ENCODE assay signal across 2 cellular contexts in the genomic region with DNA sequence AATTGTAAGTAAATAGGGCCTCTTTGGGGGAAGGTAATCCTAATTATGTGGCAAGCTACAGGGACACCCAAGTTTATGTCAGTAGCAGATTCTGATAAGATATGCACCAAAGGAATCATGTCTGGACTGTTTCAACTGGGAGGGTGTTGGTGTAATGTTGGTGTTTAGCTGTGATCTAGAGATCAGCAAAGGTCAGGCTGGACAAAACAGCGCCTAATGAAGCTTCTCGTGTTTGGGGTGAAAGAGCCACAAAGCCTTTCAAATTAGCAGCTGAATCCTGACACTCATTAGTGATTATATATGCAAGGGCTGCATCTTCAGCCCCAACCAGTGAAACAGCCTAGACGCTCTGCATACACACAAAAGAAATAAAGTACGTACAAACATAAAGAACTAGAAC.
TF ChIP-seq lines count a peak whose summit lies in the region.

No MANE protein-coding gene starts in this region.

TF ChIP-seq in HEK293, 187 proteins besides CTCF, POLR2A, EP300 and RAD21:
- no peak for TF ChIP-seq ZNF350 (tag by site-specific recombination; IDR thresholded peaks at IDR 0.05)
- TF ChIP-seq, protein P1, sequence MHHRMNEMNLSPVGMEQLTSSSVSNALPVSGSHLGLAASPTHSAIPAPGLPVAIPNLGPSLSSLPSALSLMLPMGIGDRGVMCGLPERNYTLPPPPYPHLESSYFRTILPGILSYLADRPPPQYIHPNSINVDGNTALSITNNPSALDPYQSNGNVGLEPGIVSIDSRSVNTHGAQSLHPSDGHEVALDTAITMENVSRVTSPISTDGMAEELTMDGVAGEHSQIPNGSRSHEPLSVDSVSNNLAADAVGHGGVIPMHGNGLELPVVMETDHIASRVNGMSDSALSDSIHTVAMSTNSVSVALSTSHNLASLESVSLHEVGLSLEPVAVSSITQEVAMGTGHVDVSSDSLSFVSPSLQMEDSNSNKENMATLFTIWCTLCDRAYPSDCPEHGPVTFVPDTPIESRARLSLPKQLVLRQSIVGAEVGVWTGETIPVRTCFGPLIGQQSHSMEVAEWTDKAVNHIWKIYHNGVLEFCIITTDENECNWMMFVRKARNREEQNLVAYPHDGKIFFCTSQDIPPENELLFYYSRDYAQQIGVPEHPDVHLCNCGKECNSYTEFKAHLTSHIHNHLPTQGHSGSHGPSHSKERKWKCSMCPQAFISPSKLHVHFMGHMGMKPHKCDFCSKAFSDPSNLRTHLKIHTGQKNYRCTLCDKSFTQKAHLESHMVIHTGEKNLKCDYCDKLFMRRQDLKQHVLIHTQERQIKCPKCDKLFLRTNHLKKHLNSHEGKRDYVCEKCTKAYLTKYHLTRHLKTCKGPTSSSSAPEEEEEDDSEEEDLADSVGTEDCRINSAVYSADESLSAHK (tag by site-specific recombination; IDR thresholded peaks at IDR 0.05) = peak; percentile 72
- TF ChIP-seq ZNF146 (tag by site-specific recombination; IDR thresholded peaks at IDR 0.05) = no peak
- TF ChIP-seq ZNF560 (tag by site-specific recombination; IDR thresholded peaks at IDR 0.05; ENCODE audit: borderline replicate concordance) = no peak
- TF ChIP-seq ZNF114 (tag by site-specific recombination; IDR thresholded peaks at IDR 0.05) = no peak
- TF ChIP-seq ZBTB20 (tag by site-specific recombination; IDR thresholded peaks at IDR 0.05) = no peak
- no peak for TF ChIP-seq ZNF558 (tag by site-specific recombination; IDR thresholded peaks at IDR 0.05)
- peak; percentile 47; the same call in 1 of the 2 replicates for TF ChIP-seq TCF7L2 (IDR thresholded peaks at IDR 0.05; ENCODE audit: borderline replicate concordance, low read depth, low read length)
- no peak for TF ChIP-seq ZNF768 (tag by site-specific recombination; IDR thresholded peaks at IDR 0.05)
- TF ChIP-seq ZNF529 (tag by site-specific recombination; IDR thresholded peaks at IDR 0.05; ENCODE audit: insufficient replicate concordance) = no peak
- TF ChIP-seq ZNF791 (tag by site-specific recombination; IDR thresholded peaks at IDR 0.05) = no peak

TF ChIP-seq in H1, 55 proteins besides CTCF, POLR2A, EP300 and RAD21:
- no peak for TF ChIP-seq KDM1A (IDR thresholded peaks at IDR 0.05; ENCODE audit: borderline replicate concordance, low read length)
- TF ChIP-seq, protein P2, sequence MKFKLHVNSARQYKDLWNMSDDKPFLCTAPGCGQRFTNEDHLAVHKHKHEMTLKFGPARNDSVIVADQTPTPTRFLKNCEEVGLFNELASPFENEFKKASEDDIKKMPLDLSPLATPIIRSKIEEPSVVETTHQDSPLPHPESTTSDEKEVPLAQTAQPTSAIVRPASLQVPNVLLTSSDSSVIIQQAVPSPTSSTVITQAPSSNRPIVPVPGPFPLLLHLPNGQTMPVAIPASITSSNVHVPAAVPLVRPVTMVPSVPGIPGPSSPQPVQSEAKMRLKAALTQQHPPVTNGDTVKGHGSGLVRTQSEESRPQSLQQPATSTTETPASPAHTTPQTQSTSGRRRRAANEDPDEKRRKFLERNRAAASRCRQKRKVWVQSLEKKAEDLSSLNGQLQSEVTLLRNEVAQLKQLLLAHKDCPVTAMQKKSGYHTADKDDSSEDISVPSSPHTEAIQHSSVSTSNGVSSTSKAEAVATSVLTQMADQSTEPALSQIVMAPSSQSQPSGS (IDR thresholded peaks at IDR 0.05; ENCODE audit: low read length) = no peak
- no peak for TF ChIP-seq SP4 (IDR thresholded peaks at IDR 0.05; ENCODE audit: low read length)
- TF ChIP-seq CHD2 (IDR thresholded peaks at IDR 0.05; ENCODE audit: low read length) = no peak
- TF ChIP-seq, protein P3, sequence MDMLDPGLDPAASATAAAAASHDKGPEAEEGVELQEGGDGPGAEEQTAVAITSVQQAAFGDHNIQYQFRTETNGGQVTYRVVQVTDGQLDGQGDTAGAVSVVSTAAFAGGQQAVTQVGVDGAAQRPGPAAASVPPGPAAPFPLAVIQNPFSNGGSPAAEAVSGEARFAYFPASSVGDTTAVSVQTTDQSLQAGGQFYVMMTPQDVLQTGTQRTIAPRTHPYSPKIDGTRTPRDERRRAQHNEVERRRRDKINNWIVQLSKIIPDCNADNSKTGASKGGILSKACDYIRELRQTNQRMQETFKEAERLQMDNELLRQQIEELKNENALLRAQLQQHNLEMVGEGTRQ (IDR thresholded peaks at IDR 0.05; ENCODE audit: low read length) = no peak
- no peak for TF ChIP-seq RXRA (IDR thresholded peaks at IDR 0.05; ENCODE audit: insufficient read depth, low read depth, low read length)
- no peak for TF ChIP-seq ASH2L (IDR thresholded peaks at IDR 0.05; ENCODE audit: low read length)
- TF ChIP-seq HDAC2 (IDR thresholded peaks at IDR 0.05; ENCODE audit: borderline replicate concordance in 1 of 2, low read depth in 2 of 2, low read length in 2 of 2) = no peak
- no peak for TF ChIP-seq RBBP5 (IDR thresholded peaks at IDR 0.05; ENCODE audit: borderline replicate concordance, low read depth, low read length)
- TF ChIP-seq EZH2 (IDR thresholded peaks at IDR 0.05; ENCODE audit: low read depth, low read length, severe bottlenecking) = no peak
- no peak for TF ChIP-seq PHF8 (conservative IDR thresholded peaks at IDR 0.05; ENCODE audit: low read depth, low read length)
- no peak for TF ChIP-seq CREB1 (IDR thresholded peaks at IDR 0.05)
- TF ChIP-seq SIX5 (IDR thresholded peaks at IDR 0.05; ENCODE audit: low read depth, low read length) = no peak
- no peak for TF ChIP-seq CBX8 (IDR thresholded peaks at IDR 0.05; ENCODE audit: borderline replicate concordance, low read depth, low read length)
- no peak for TF ChIP-seq POLR2AphosphoS5 (IDR thresholded peaks at IDR 0.05; ENCODE audit: low read depth, low read length)
- TF ChIP-seq RFX5 (IDR thresholded peaks at IDR 0.05; ENCODE audit: borderline replicate concordance, low read depth, low read length) = no peak
- no peak for TF ChIP-seq KDM5A (IDR thresholded peaks at IDR 0.05; ENCODE audit: low read length)
